24 cellular contexts compared by ENCODE assay signal in genomic region chrX:49233887-49234555, GRCh38. TPM values are rescaled to one million over a fixed set of nuclear protein-coding genes. Genes with fewer than 3 reads are reported as not detected.
"Had no signal": no experiment of that assay in that cellular context is flagged by ENCODE, and none has a peak within 500 bp of the region (broad histone marks: within the 10 kb centered on the region; RNA-seq: fewer than 3 reads in every experiment).

No MANE protein-coding gene starts in this region.

- H3K27ac ChIP-seq: adrenal gland, ascending aorta, hepatocyte, parathyroid adenoma, transverse colon had no signal

- H3K4me1 ChIP-seq: adrenal gland, ascending aorta, parathyroid adenoma had no signal

- H3K79me2 ChIP-seq: hepatocyte, parathyroid adenoma had no signal

- H3K9ac ChIP-seq: parathyroid adenoma had no signal

- H3K4me2 ChIP-seq: hepatocyte had no signal

- H3K27me3 ChIP-seq: ascending aorta, hepatocyte, transverse colon had no signal

- DNase-seq: activated B cell treated with CpG ODN at 0.5 μM for 24 hours; activated CD4-positive, alpha-beta T cell treated with anti-CD3 and anti-CD28 coated beads for 36 hours; activated CD4-positive, alpha-beta T cell treated with anti-CD3 and anti-CD28 coated beads, Interleukin-2, amount 50 U/mL, for 4 hours; activated CD8-positive, alpha-beta memory T cell treated with anti-CD3 and anti-CD28 coated beads for 24 hours; activated CD8-positive, alpha-beta memory T cell treated with anti-CD3 and anti-CD28 coated beads, Interleukin-2, amount 50 U/mL, for 4 hours; activated naive CD4-positive, alpha-beta T cell; activated T-cell treated with anti-CD3 and anti-CD28 coated beads, Interleukin-2, amount 50 U/mL, for 24 hours; adrenal gland; foreskin melanocyte; immature natural killer cell; kidney glomerular epithelial cell; nephron progenitor cell; stimulated activated CD4-positive, alpha-beta T cell treated with anti-CD3 and anti-CD28 coated beads, Interleukin-2, amount 100 ng/mL, for 48 hours; stimulated activated CD8-positive, alpha-beta memory T cell treated with anti-CD3 and anti-CD28 coated beads, Interleukin-4, amount 100 ng/mL, for 48 hours; stimulated activated naive B cell treated with anti-CD40 and anti-IgM and Interleukin-4, amounts not matched to agents 10 μg/mL and 1 μg/mL and 100 μg/mL, for 72 hours; T1000; transverse colon had no signal

- H3K36me3 ChIP-seq: adrenal gland, ascending aorta, transverse colon had no signal

- H3K9me3 ChIP-seq: adrenal gland, ascending aorta, transverse colon had no signal

- H2AFZ ChIP-seq: hepatocyte had no signal

- ATAC-seq: activated CD4-positive, alpha-beta T cell treated with anti-CD3 and anti-CD28 coated beads for 36 hours; stimulated activated naive B cell treated with anti-CD40 and anti-IgM and Interleukin-4, amounts not matched to agents 10 μg/mL and 1 μg/mL and 100 μg/mL, for 72 hours had no signal

- FAIRE-seq: bronchial epithelial cell, urothelium cell line had no signal

- H3K4me3 ChIP-seq: adrenal gland, ascending aorta, hepatocyte had no signal

RNA-seq across cellular contexts. Expression of gene CACNA1F, which starts 0.9 kb away (rescaled TPM):
- total RNA-seq: ascending aorta, temporal lobe had no signal

RNA-seq across cellular contexts. Expression of gene FOXP3, which starts 30.5 kb away (rescaled TPM):
- total RNA-seq: ascending aorta, bronchial epithelial cell, epithelial cell of proximal tubule, transverse colon had no signal
- polyA plus RNA-seq: hepatocyte had no signal
